17 cellular contexts compared by ENCODE assay signal in the genomic region with DNA sequence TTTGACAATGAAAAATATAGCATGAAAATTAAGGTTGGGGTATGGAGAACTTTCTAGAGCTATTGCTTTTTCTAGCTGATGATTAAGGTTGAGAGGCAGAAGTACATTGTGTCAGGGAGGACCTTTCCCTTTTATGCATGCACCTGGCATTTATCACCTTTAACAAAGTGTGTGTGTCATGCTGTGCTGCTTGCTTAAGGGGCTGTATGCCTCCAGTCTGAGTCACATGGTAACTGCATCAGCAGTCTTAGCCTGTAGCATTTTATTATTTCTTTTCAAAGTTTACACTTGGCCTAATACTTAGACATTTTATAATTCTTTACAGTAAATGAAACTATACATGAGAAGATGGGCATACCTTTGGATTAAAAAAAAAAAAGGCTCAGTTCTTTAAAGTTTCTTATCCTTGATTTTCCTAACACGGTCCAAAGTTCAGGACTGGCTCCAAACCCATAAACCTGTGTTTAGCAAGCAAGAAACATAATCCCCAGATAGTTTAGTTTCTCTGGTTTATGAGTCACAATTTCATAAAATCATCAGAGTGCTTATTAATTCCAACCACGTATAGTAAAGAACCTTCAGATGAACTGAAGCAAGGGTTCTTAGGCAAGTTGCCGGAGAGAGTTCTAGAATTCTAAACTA. TPM values are rescaled to one million over a fixed set of nuclear protein-coding genes. Genes with fewer than 3 reads are reported as not detected.
DNase-seq lines count a peak whose midpoint lies in the region; ATAC-seq, FAIRE-seq and TF ChIP-seq lines count a peak whose summit lies in the region.
"Had no signal": no experiment of that assay in that cellular context is flagged by ENCODE, and none has a peak within 500 bp of the region (broad histone marks: within the 10 kb centered on the region; RNA-seq: fewer than 3 reads in every experiment).

No MANE protein-coding gene starts in this region.

- no peaks in the 10 kb centered on the region for H3K27me3 Mint-ChIP-seq in activated naive CD4-positive, alpha-beta T cell treated with anti-CD3 and anti-CD28 coated beads for 36 hours (ENCODE audit: low read depth)

- POLR2A ChIA-PET in A549 (lab: Yijun Ruan, JAX) = no interaction called here

- H3K27ac ChIP-seq in A549 = no peak overlapping the region
- H3K27ac ChIP-seq in SJCRH30 = no peak overlapping the region
- H3K27ac ChIP-seq: cardiac muscle cell, parathyroid adenoma had no signal

- intact Hi-C loops in activated naive CD4-positive, alpha-beta T cell treated with anti-CD3 and anti-CD28 coated beads for 36 hours (cut with micrococcal nuclease) = no loop called here

- H3K27ac Mint-ChIP-seq in activated naive CD4-positive, alpha-beta T cell treated with anti-CD3 and anti-CD28 coated beads for 36 hours = no peak overlapping the region

- no peak for FAIRE-seq in A549 (lab: Jason Lieb, UNC)
- FAIRE-seq in frontal cortex (lab: Jason Lieb, UNC) = no peak
- FAIRE-seq: endothelial cell of umbilical vein, GM19239, TTC549 had no signal

- ATAC-seq in A549 = peak; percentile 33 to 66; a peak in 1 of 6 replicates

- WGBS in A549 (ENCODE audit: missing lambda C conversion rate) = 47% methylated on average over 3 of the region's 3 CpGs

- no peaks in the 10 kb centered on the region for H3K4me1 Mint-ChIP-seq in activated naive CD4-positive, alpha-beta T cell treated with anti-CD3 and anti-CD28 coated beads for 36 hours (ENCODE audit: low read depth)

- TF ChIP-seq CTCF in A549 (IDR thresholded peaks at IDR 0.05) (no peak), kidney epithelial cell (IDR thresholded peaks at IDR 0.05; ENCODE audit: insufficient read depth, low read length, poor library complexity, severe bottlenecking) (no peak)

- H3K4me2 ChIP-seq in A549 = peak overlapping the region; percentile 33

- TF ChIP-seq RAD21 in A549 (conservative IDR thresholded peaks at IDR 0.05 in 1 of 2, IDR thresholded peaks at IDR 0.05 in 1 of 2) = no peak

- CTCF ChIA-PET in A549 (lab: Yijun Ruan, JAX) = no interaction called here
- CTCF ChIA-PET in activated naive CD4-positive, alpha-beta T cell treated with anti-CD3 and anti-CD28 coated beads for 36 hours (lab: Charles Lee) = no interaction called here

- TF ChIP-seq EP300 in A549 (IDR thresholded peaks at IDR 0.05) = no peak

- H3K36me3 ChIP-seq in kidney epithelial cell (ENCODE audit: control insufficient read depth, insufficient read depth, low read length) (no peaks in the 10 kb centered on the region), SJCRH30 (peaks cover 5% of the 10 kb centered on the region; the same call in 1 of the 2 replicates)
- H3K36me3 ChIP-seq: cardiac muscle cell had no signal

- DNase-seq in A549 (ENCODE audit: low read depth in 1 of 2, low spot score in 1 of 2) = peak; percentile 1 to 13
- peak; percentile 75 for DNase-seq in HPDE6-E6E7 (ENCODE audit: extremely low spot score)
- DNase-seq in SW480 (ENCODE audit: low spot score) = peak; percentile 29
- peak; percentile 47 for DNase-seq in kidney epithelial cell (ENCODE audit: low read depth)
- no peak for DNase-seq in frontal cortex (ENCODE audit: low spot score in 2 of 2)
- DNase-seq in activated naive CD4-positive, alpha-beta T cell treated with anti-CD3 and anti-CD28 coated beads for 36 hours = no peak
- no peak for DNase-seq in SJCRH30
- no peak for DNase-seq in NOMO-1 (lab: John Stamatoyannopoulos, UW; ENCODE audit: unreplicated experiment in 2 of 2)
- DNase-seq: activated naive CD4-positive, alpha-beta T cell; NCI-H524 treated with DMSO at 0.1 percent for 48 hours; SIG-M5 had no signal

- peaks cover 13% of the 10 kb centered on the region for H3K4me1 ChIP-seq in A549
- no peaks in the 10 kb centered on the region for H3K4me1 ChIP-seq in SJCRH30
- H3K4me1 ChIP-seq: parathyroid adenoma had no signal

- no peaks in the 10 kb centered on the region for H3K27me3 ChIP-seq in kidney epithelial cell (ENCODE audit: control insufficient read depth, insufficient read depth, low read length)
- H3K27me3 ChIP-seq in SJCRH30 = no peaks in the 10 kb centered on the region
- H3K27me3 ChIP-seq: cardiac muscle cell had no signal

- no peaks in the 10 kb centered on the region for H3K9me3 Mint-ChIP-seq in activated naive CD4-positive, alpha-beta T cell treated with anti-CD3 and anti-CD28 coated beads for 36 hours

- no peaks in the 10 kb centered on the region for H3K9me3 ChIP-seq in A549
- no peaks in the 10 kb centered on the region for H3K9me3 ChIP-seq in SJCRH30 (replicated peaks)

- H3K4me3 ChIP-seq in A549 (no peak overlapping the region), kidney epithelial cell (ENCODE audit: low read depth, low read length) (no peak overlapping the region), SJCRH30 (no peak overlapping the region)
- H3K4me3 ChIP-seq: cardiac muscle cell had no signal

- H3K36me3 Mint-ChIP-seq in activated naive CD4-positive, alpha-beta T cell treated with anti-CD3 and anti-CD28 coated beads for 36 hours (ENCODE audit: low read depth) = no peaks in the 10 kb centered on the region

- no peak for TF ChIP-seq POLR2A in A549 (IDR thresholded peaks at IDR 0.05; ENCODE audit: low read length)

- H3K4me3 Mint-ChIP-seq in activated naive CD4-positive, alpha-beta T cell treated with anti-CD3 and anti-CD28 coated beads for 36 hours = no peak overlapping the region

TF ChIP-seq in A549, 52 proteins besides CTCF, POLR2A, EP300 and RAD21:
- TF ChIP-seq ESRRA (IDR thresholded peaks at IDR 0.05; ENCODE audit: borderline replicate concordance, low read length) (no peak), ZFP36 (IDR thresholded peaks at IDR 0.05; ENCODE audit: borderline replicate concordance, partially characterized antibody) (no peak), RARB (CRISPR knock-in tag; IDR thresholded peaks at IDR 0.05) (no peak), PHF8 (IDR thresholded peaks at IDR 0.05; ENCODE audit: borderline replicate concordance, low read depth) (no peak)

RNA-seq across cellular contexts. Expression of a gene that starts 14.5 kb away (rescaled TPM):
- polyA plus RNA-seq in A549 (2011; rRNA removed) (0.32 and 0.65 TPM in 2 replicates), A549 (2017; fragmentation: RNase III; extraction: RNeasy Plus Mini Kit Qiagen cat#74134 plus additional on column Dnase treatment) (0.56 to 0.70 TPM (median 0.67 TPM) in 3 replicates)
- polyA plus RNA-seq in A549 (2012; cell fraction: cytosol; rRNA removed) = 0.05 and 0.14 TPM in 2 replicates
- 0.08 and 0.38 TPM in 2 replicates for polyA plus RNA-seq in A549 (2012; cell fraction: nucleus; rRNA removed)
- 0.19 and 0.37 TPM in 2 replicates for polyA minus RNA-seq in A549 (2011; rRNA and poly(A)+ RNA removed)
- total RNA-seq in kidney epithelial cell (4.6 and 7.3 TPM in 2 replicates), frontal cortex (60.3 TPM)
- not detected for total RNA-seq in activated naive CD4-positive, alpha-beta T cell treated with anti-CD3 and anti-CD28 coated beads for 36 hours
- 64.4 and 71.8 TPM in 2 replicates for total RNA-seq in SJCRH30 (2014; rRNA removed; shearing (Covaris generic))
- total RNA-seq: activated CD8-positive, alpha-beta memory T cell treated with anti-CD3 and anti-CD28 coated beads for 36 hours; endothelial cell of umbilical vein had no signal
- polyA plus RNA-seq: endothelial cell of umbilical vein had no signal

Comparison
In these comparisons a context has a peak if more than half of its experiments do, and no peak if none do; other contexts are left out.
1. DNase-seq: peak in A549 (2 of 2), HPDE6-E6E7 (single experiment), SW480 (single experiment) and kidney epithelial cell (single experiment); none in frontal cortex (0 of 2), activated naive CD4-positive, alpha-beta T cell treated with anti-CD3 and anti-CD28 coated beads for 36 hours (single experiment), SJCRH30 (0 of 2) and NOMO-1 (0 of 2).